8 cellular contexts compared by ENCODE assay signal in genomic region chr2:100563407-100564247, GRCh38. TPM values are rescaled to one million over a fixed set of nuclear protein-coding genes. Genes with fewer than 3 reads are reported as not detected.
A peak's percentile ranks its signal among the peaks of the same experiment; 100 is the strongest.
DNase-seq lines count a peak whose midpoint lies in the region; ATAC-seq lines count a peak whose summit lies in the region.

No MANE protein-coding gene starts in this region.

- no peaks in the 10 kb centered on the region; the same call in 1 of the 2 replicates for H3K36me3 ChIP-seq in iPS DF 6.9 (ENCODE audit: control insufficient read depth, insufficient read depth, low read length)

- peaks cover 25% of the 10 kb centered on the region for H3K4me1 Mint-ChIP-seq in activated T-helper 17 cell treated with anti-CD3 and anti-CD28 coated beads, Interleukin-2, amount 50 U/mL, for 72 hours
- H3K4me1 Mint-ChIP-seq in stimulated activated naive B cell treated with anti-CD40 and anti-IgM and Interleukin-4, amounts not matched to agents 10 μg/mL and 1 μg/mL and 100 μg/mL, for 72 hours, result peaks cover 13 to 39% of the 10 kb centered on the region in 2 donors

- peak overlapping the region; percentile 63 for H3K4me3 ChIP-seq in iPS DF 6.9 (ENCODE audit: low read length)

- no peaks in the 10 kb centered on the region for H3K27me3 Mint-ChIP-seq in activated T-helper 17 cell treated with anti-CD3 and anti-CD28 coated beads, Interleukin-2, amount 50 U/mL, for 72 hours
- no peaks in the 10 kb centered on the region for H3K27me3 Mint-ChIP-seq in stimulated activated naive B cell treated with anti-CD40 and anti-IgM and Interleukin-4, amounts not matched to agents 10 μg/mL and 1 μg/mL and 100 μg/mL, for 72 hours

- H3K27me3 ChIP-seq in iPS DF 6.9 (ENCODE audit: control insufficient read depth, insufficient read depth, low read length), result no peaks in the 10 kb centered on the region

- WGBS in iPS DF 6.9 (ENCODE audit: insufficient coverage, insufficient read length), result no CpG with 5 or more reads among the region's 24 CpGs

- H3K27ac Mint-ChIP-seq in activated T-helper 17 cell treated with anti-CD3 and anti-CD28 coated beads, Interleukin-2, amount 50 U/mL, for 72 hours, result peak overlapping the region; percentile 96
- H3K27ac Mint-ChIP-seq in stimulated activated naive B cell treated with anti-CD40 and anti-IgM and Interleukin-4, amounts not matched to agents 10 μg/mL and 1 μg/mL and 100 μg/mL, for 72 hours, result peak overlapping the region; percentile 99

- peak; percentile 5 for ATAC-seq in HG03064 (IDR thresholded peaks at IDR 0.05; ENCODE audit: low read depth, unreplicated experiment)
- no peak for ATAC-seq in activated T-helper 17 cell treated with anti-CD3 and anti-CD28 coated beads, Interleukin-2, amount 50 U/mL, for 72 hours (replicated peaks)
- ATAC-seq in stimulated activated naive B cell treated with anti-CD40 and anti-IgM and Interleukin-4, amounts not matched to agents 10 μg/mL and 1 μg/mL and 100 μg/mL, for 72 hours (replicated peaks), result peak; percentile 3 to 8

- no peaks in the 10 kb centered on the region for H3K4me1 ChIP-seq in iPS DF 6.9 (ENCODE audit: control insufficient read depth, insufficient read depth, low read length)

- peaks cover 37% of the 10 kb centered on the region for H3K36me3 Mint-ChIP-seq in activated T-helper 17 cell treated with anti-CD3 and anti-CD28 coated beads, Interleukin-2, amount 50 U/mL, for 72 hours (ENCODE audit: low read depth)
- peaks cover 22 to 34% of the 10 kb centered on the region in 2 donors for H3K36me3 Mint-ChIP-seq in stimulated activated naive B cell treated with anti-CD40 and anti-IgM and Interleukin-4, amounts not matched to agents 10 μg/mL and 1 μg/mL and 100 μg/mL, for 72 hours

- DNase-seq in NCI-H82 (lab: John Stamatoyannopoulos, UW) (peak; percentile 75), NCI-H82 treated with DMSO at 0.1 percent for 48 hours (lab: John Stamatoyannopoulos, UW; ENCODE audit: unreplicated experiment) (no peak), iPS DF 6.9 (ENCODE audit: low read depth, low spot score) (no peak), HPDE6-E6E7 (ENCODE audit: extremely low spot score) (no peak)
- no peak for DNase-seq in stimulated activated naive B cell treated with anti-CD40 and anti-IgM and Interleukin-4, amounts not matched to agents 10 μg/mL and 1 μg/mL and 100 μg/mL, for 72 hours
- DNase-seq in activated CD4-positive, alpha-beta T cell treated with anti-CD3 and anti-CD28 coated beads, Interleukin-2, amount 50 U/mL, for 4 hours, result no peak

- H3K9me3 Mint-ChIP-seq in activated T-helper 17 cell treated with anti-CD3 and anti-CD28 coated beads, Interleukin-2, amount 50 U/mL, for 72 hours, result no peaks in the 10 kb centered on the region
- H3K9me3 Mint-ChIP-seq in stimulated activated naive B cell treated with anti-CD40 and anti-IgM and Interleukin-4, amounts not matched to agents 10 μg/mL and 1 μg/mL and 100 μg/mL, for 72 hours, result no peaks in the 10 kb centered on the region

- H3K4me3 Mint-ChIP-seq in activated T-helper 17 cell treated with anti-CD3 and anti-CD28 coated beads, Interleukin-2, amount 50 U/mL, for 72 hours, result peak overlapping the region; percentile 87
- H3K4me3 Mint-ChIP-seq in stimulated activated naive B cell treated with anti-CD40 and anti-IgM and Interleukin-4, amounts not matched to agents 10 μg/mL and 1 μg/mL and 100 μg/mL, for 72 hours, result peak overlapping the region; percentile 97 to 98

- no peak overlapping the region for H3K27ac ChIP-seq in iPS DF 6.9 (ENCODE audit: low read length)

- no peaks in the 10 kb centered on the region for H3K9me3 ChIP-seq in iPS DF 6.9 (ENCODE audit: control insufficient read depth, insufficient read depth, low read length)

RNA-seq across cellular contexts. Expression of gene PDCL3, which starts 0.8 kb away (rescaled TPM):
- 10 to 100 TPM; 26.1 to 55.9 TPM for total RNA-seq in activated T-helper 17 cell treated with anti-CD3 and anti-CD28 coated beads, Interleukin-2, amount 50 U/mL, for 72 hours
